In genomic region chr1:72649211-72649888, GRCh38 we compare ENCODE assay signal across 25 cellular contexts.
DNase-seq lines count a peak whose midpoint lies in the region; ATAC-seq, FAIRE-seq and TF ChIP-seq lines count a peak whose summit lies in the region.
"Had no signal": no experiment of that assay in that cellular context is flagged by ENCODE, and none has a peak within 500 bp of the region (broad histone marks: within the 10 kb centered on the region; RNA-seq: fewer than 3 reads in every experiment).

No MANE protein-coding gene starts in this region.

- no peak for TF ChIP-seq CTCF in right atrium auricular region (IDR thresholded peaks at IDR 0.05)
- TF ChIP-seq CTCF in endothelial cell of umbilical vein (IDR thresholded peaks at IDR 0.05; ENCODE audit: extremely low read depth in 1 of 2, insufficient read depth in 1 of 2, low read depth in 1 of 2, low read length in 2 of 2): no peak

- no CpG with 5 or more reads among the region's 24 CpGs for WGBS in trophoblast cell (ENCODE audit: extremely low coverage, insufficient coverage, insufficient read length)
- 93 to 94% methylated on average over 24 of the region's 24 CpGs for WGBS in aorta, 2 donors

- H2BK12ac ChIP-seq in trophoblast cell (ENCODE audit: low read length): no peak overlapping the region

- no peak overlapping the region for H2BK5ac ChIP-seq in trophoblast cell (ENCODE audit: low read depth, low read length, poor library complexity)

- no peaks in the 10 kb centered on the region for H3K9me1 ChIP-seq in endothelial cell of umbilical vein (replicated peaks; ENCODE audit: control insufficient read depth, extremely low read depth, insufficient read depth, low read length)

- no peak overlapping the region for H3K23ac ChIP-seq in trophoblast cell (ENCODE audit: low read length)

- H3K27me3 ChIP-seq in right atrium auricular region: no peaks in the 10 kb centered on the region
- H3K27me3 ChIP-seq in endothelial cell of umbilical vein (ENCODE audit: control insufficient read depth in 2 of 2, insufficient read depth in 2 of 2, low read length in 2 of 2): no peaks in the 10 kb centered on the region
- H3K27me3 ChIP-seq in trophoblast cell (ENCODE audit: insufficient read depth, low read length): no peaks in the 10 kb centered on the region
- no peaks in the 10 kb centered on the region for H3K27me3 ChIP-seq in aorta (ENCODE audit: control insufficient read depth in 1 of 2, insufficient read depth in 2 of 2, low read length in 1 of 2)
- H3K27me3 ChIP-seq: BLaER1 treated with 17β-estradiol and CSF1 and Interleukin-3, amounts not matched to agents 10 nM and 100 nM had no signal

- no peaks in the 10 kb centered on the region for H3K9me3 ChIP-seq in right atrium auricular region
- no peaks in the 10 kb centered on the region for H3K9me3 ChIP-seq in endothelial cell of umbilical vein (replicated peaks; ENCODE audit: control insufficient read depth, insufficient read depth, low read length)
- peaks cover 5% of the 10 kb centered on the region for H3K9me3 ChIP-seq in trophoblast cell (ENCODE audit: insufficient read depth, low read depth, low read length)
- H3K9me3 ChIP-seq in aorta (ENCODE audit: control insufficient read depth, low read length): no peaks in the 10 kb centered on the region
- H3K9me3 ChIP-seq: BLaER1 treated with 17β-estradiol and CSF1 and Interleukin-3, amounts not matched to agents 10 nM and 100 nM; SK-N-SH had no signal

- POLR2A ChIA-PET in endothelial cell of umbilical vein (lab: Charles Lee): no interaction called here

- no peak for TF ChIP-seq POLR2A in endothelial cell of umbilical vein (IDR thresholded peaks at IDR 0.05; ENCODE audit: low read depth, low read length)

- H3K9ac ChIP-seq in endothelial cell of umbilical vein (replicated peaks; ENCODE audit: extremely low read depth, insufficient read depth, low read length) (no peak overlapping the region), trophoblast cell (ENCODE audit: low read length) (peak overlapping the region; percentile 55)
- H3K9ac ChIP-seq: BLaER1 treated with 17β-estradiol and CSF1 and Interleukin-3, amounts not matched to agents 10 nM and 100 nM; SK-N-SH had no signal

- H2AFZ ChIP-seq in endothelial cell of umbilical vein (ENCODE audit: low read depth, low read length) (peak overlapping the region; percentile 19), trophoblast cell (ENCODE audit: insufficient read depth, low read length, poor library complexity) (no peak overlapping the region)

- H3K36me3 ChIP-seq in right atrium auricular region: no peaks in the 10 kb centered on the region
- no peaks in the 10 kb centered on the region for H3K36me3 ChIP-seq in endothelial cell of umbilical vein (ENCODE audit: control insufficient read depth in 2 of 2, extremely low read depth in 1 of 2, insufficient read depth in 2 of 2, low read length in 2 of 2)
- no peaks in the 10 kb centered on the region for H3K36me3 ChIP-seq in trophoblast cell (ENCODE audit: control insufficient read depth in 1 of 2, insufficient read depth in 2 of 2, low read length in 2 of 2)
- no peaks in the 10 kb centered on the region for H3K36me3 ChIP-seq in aorta (ENCODE audit: control insufficient read depth in 1 of 2, insufficient read depth in 2 of 2, low read length in 1 of 2)
- H3K36me3 ChIP-seq: BLaER1 treated with 17β-estradiol and CSF1 and Interleukin-3, amounts not matched to agents 10 nM and 100 nM had no signal

- H4K12ac ChIP-seq in trophoblast cell (ENCODE audit: low read depth, low read length): no peak overlapping the region

- H2AK5ac ChIP-seq in trophoblast cell (ENCODE audit: low read length): no peak overlapping the region

- intact Hi-C loops in Right ventricle myocardium superior (cut with DNase I) (no loop called here), endothelial cell of umbilical vein (cut with micrococcal nuclease) (no loop called here), aorta (cut with DNase I) (no loop called here)

- no TSS peak for BruUV-seq in endothelial cell of umbilical vein (replicated peaks; lab: Mats Ljungman, UMichigan)

- H3K14ac ChIP-seq in trophoblast cell (ENCODE audit: low read length): no peak overlapping the region

- H4K91ac ChIP-seq in trophoblast cell (ENCODE audit: low read depth, low read length): no peak overlapping the region

- H4K20me1 ChIP-seq in endothelial cell of umbilical vein (replicated peaks; ENCODE audit: control insufficient read depth, extremely low read depth, insufficient read depth, low read length): no peaks in the 10 kb centered on the region
- H4K20me1 ChIP-seq: BLaER1 treated with 17β-estradiol and CSF1 and Interleukin-3, amounts not matched to agents 10 nM and 100 nM had no signal

- H3K4ac ChIP-seq in trophoblast cell (ENCODE audit: low read depth, low read length): no peak overlapping the region

- CTCF ChIA-PET in endothelial cell of umbilical vein (lab: Charles Lee): interaction anchor here (1.2 to 1.6 kb wide), 2 partner anchors 12 to 1025 kb away, joined by 3 to 4 read pairs; no protein-coding TSS in a partner anchor

- H3K79me1 ChIP-seq in trophoblast cell (ENCODE audit: low read length): no peaks in the 10 kb centered on the region

- H3K79me2 ChIP-seq in endothelial cell of umbilical vein (ENCODE audit: control insufficient read depth, insufficient read depth, low read length) (no peaks in the 10 kb centered on the region), trophoblast cell (ENCODE audit: control insufficient read depth, insufficient read depth, low read length, poor library complexity) (no peaks in the 10 kb centered on the region)

- H4K8ac ChIP-seq in trophoblast cell (ENCODE audit: low read depth, low read length): no peak overlapping the region

- H3K4me3 ChIP-seq in right atrium auricular region (no peak overlapping the region), endothelial cell of umbilical vein (replicated peaks in 1 of 3; ENCODE audit: insufficient read depth in 1 of 3, low read depth in 1 of 3, low read length in 3 of 3) (no peak overlapping the region), trophoblast cell (ENCODE audit: low read depth, low read length) (peak overlapping the region; percentile 41), aorta (ENCODE audit: low read length in 2 of 2) (no peak overlapping the region)
- H3K4me3 ChIP-seq: BLaER1 treated with 17β-estradiol and CSF1 and Interleukin-3, amounts not matched to agents 10 nM and 100 nM had no signal

- DNase-seq in Right ventricle myocardium superior (peak; percentile 32), right atrium auricular region (ENCODE audit: low spot score) (no peak), endothelial cell of umbilical vein (ENCODE audit: low read depth, low spot score) (no peak), trophoblast cell (no peak), aorta (peak in 1 of 2 donors; percentile 61)
- no peak for DNase-seq in effector CD8-positive, alpha-beta T cell (lab: John Stamatoyannopoulos, UW)
- DNase-seq: AML-193; CD4-positive, alpha-beta T cell; GOT3; NCI-H1092; NCI-H1417 treated with DMSO at 0.1 percent for 48 hours; NCI-H1694 treated with DMSO at 0.1 percent for 48 hours; NCI-H2081; NCI-H2171; NCI-H226; NCI-H510A; NCI-H69; SK-N-SH had no signal

- no peak overlapping the region for H3K4me2 ChIP-seq in endothelial cell of umbilical vein (ENCODE audit: insufficient read depth, low read length)
- no peak overlapping the region for H3K4me2 ChIP-seq in trophoblast cell (ENCODE audit: low read length)
- H3K4me2 ChIP-seq: BLaER1 treated with 17β-estradiol and CSF1 and Interleukin-3, amounts not matched to agents 10 nM and 100 nM; SK-N-SH had no signal

- H3K4me1 ChIP-seq in right atrium auricular region (no peaks in the 10 kb centered on the region), endothelial cell of umbilical vein (ENCODE audit: control insufficient read depth, extremely low read depth, insufficient read depth, low read length) (peaks cover 8% of the 10 kb centered on the region), trophoblast cell (ENCODE audit: control insufficient read depth in 1 of 2, insufficient read depth in 2 of 2, low read length in 2 of 2) (no peaks in the 10 kb centered on the region), aorta (ENCODE audit: control insufficient read depth in 1 of 2, insufficient read depth in 2 of 2, low read length in 2 of 2) (no peaks in the 10 kb centered on the region)
- H3K4me1 ChIP-seq: BLaER1 treated with 17β-estradiol and CSF1 and Interleukin-3, amounts not matched to agents 10 nM and 100 nM had no signal

- H3K18ac ChIP-seq in trophoblast cell (ENCODE audit: low read length): no peak overlapping the region

- no peak overlapping the region for H2BK120ac ChIP-seq in trophoblast cell (ENCODE audit: insufficient read depth, low read length, poor library complexity)

- H3K27ac ChIP-seq in right atrium auricular region (no peak overlapping the region), endothelial cell of umbilical vein (ENCODE audit: insufficient read depth, low read depth, low read length) (no peak overlapping the region), trophoblast cell (ENCODE audit: low read depth, low read length) (no peak overlapping the region), aorta (ENCODE audit: low read depth in 1 of 2, low read length in 2 of 2) (no peak overlapping the region)
- H3K27ac ChIP-seq: BLaER1 treated with 17β-estradiol and CSF1 and Interleukin-3, amounts not matched to agents 10 nM and 100 nM; RWPE1 had no signal

- no peak for FAIRE-seq in endothelial cell of umbilical vein (lab: Jason Lieb, UNC)
- FAIRE-seq: A204.1, D721Med had no signal

- ATAC-seq in Right ventricle myocardium superior (ENCODE audit: poor library complexity) (no peak), aorta (ENCODE audit: low FRiP score) (peak; percentile 46), GM21390 (IDR thresholded peaks at IDR 0.05; ENCODE audit: unreplicated experiment) (no peak), HG03039 (IDR thresholded peaks at IDR 0.05; ENCODE audit: unreplicated experiment) (no peak)
- ATAC-seq: Panc1 had no signal

- dilution Hi-C loops in endothelial cell of umbilical vein (cut with MboI; ENCODE audit: extremely low pct_ligation_motif_present, low sequenced_read_pairs): no loop called here

TF ChIP-seq in endothelial cell of umbilical vein, 7 proteins besides CTCF, POLR2A, EP300 and RAD21:
- TF ChIP-seq MYC (IDR thresholded peaks at IDR 0.05; ENCODE audit: low read depth, low read length) (no peak), JUN (IDR thresholded peaks at IDR 0.05; ENCODE audit: borderline replicate concordance, insufficient read depth, insufficient read length, low read depth) (no peak), GATA2 (IDR thresholded peaks at IDR 0.05; ENCODE audit: insufficient read depth, insufficient read length, low read depth, low read length) (no peak), EZH2 (IDR thresholded peaks at IDR 0.05; ENCODE audit: borderline replicate concordance, low read depth, low read length, severe bottlenecking) (no peak), FOS (IDR thresholded peaks at IDR 0.05; ENCODE audit: borderline replicate concordance, insufficient read depth, low read length) (no peak), MAX (IDR thresholded peaks at IDR 0.05; ENCODE audit: insufficient read depth, insufficient read length) (no peak), POLR2AphosphoS5 (IDR thresholded peaks at IDR 0.05; ENCODE audit: insufficient read depth, low read depth, low read length) (no peak)
TF ChIP-seq in endothelial cell of umbilical vein: peak in this region for 0.
